ENCODE assay signal across 22 cellular contexts in genomic region chr7:15560968-15561367, GRCh38. TPM values are rescaled to one million over a fixed set of nuclear protein-coding genes. Genes with fewer than 3 reads are reported as not detected.
DNase-seq lines count a peak whose midpoint lies in the region; TF ChIP-seq lines count a peak whose summit lies in the region.
"Had no signal": no experiment of that assay in that cellular context is flagged by ENCODE, and none has a peak within 500 bp of the region (broad histone marks: within the 10 kb centered on the region; RNA-seq: fewer than 3 reads in every experiment).

No MANE protein-coding gene starts in this region.

- no peak for TF ChIP-seq CTCF in coronary artery (IDR thresholded peaks at IDR 0.05)
- TF ChIP-seq CTCF in smooth muscle cell (IDR thresholded peaks at IDR 0.05; ENCODE audit: borderline replicate concordance, insufficient read depth, poor library complexity, severe bottlenecking) = no peak
- no peak for TF ChIP-seq CTCF in mesothelial cell of epicardium (IDR thresholded peaks at IDR 0.05; ENCODE audit: unreplicated experiment)

- H3K27ac Mint-ChIP-seq in activated naive CD4-positive, alpha-beta T cell treated with anti-CD3 and anti-CD28 coated beads for 36 hours = no peak overlapping the region
- no peak overlapping the region for H3K27ac Mint-ChIP-seq in mesothelial cell of epicardium
- H3K27ac Mint-ChIP-seq: activated naive CD8-positive, alpha-beta T cell treated with anti-CD3 and anti-CD28 coated beads, Interleukin-2, amount 10 ng/mL, durations not matched to agents 7 days and 5 days; activated T-helper 17 cell treated with anti-CD3 and anti-CD28 coated beads, Interleukin-2, amount 50 U/mL, for 72 hours; dendritic cell treated with granulocyte-macrophage colony-stimulating factor and Interleukin-4, amounts not matched to agents 40 ng/mL and 50 ng/mL, for 4 days had no signal

- DNase-seq in coronary artery (ENCODE audit: low spot score) = no peak
- DNase-seq in smooth muscle cell (lab: John Stamatoyannopoulos, UW; ENCODE audit: unreplicated experiment) = no peak
- DNase-seq in foreskin melanocyte = no peak
- no peak for DNase-seq in NK-92 treated with Interleukin-12 subunit alpha and Interleukin-12 subunit beta, amount 100 ng/mL, for 24 hours (lab: John Stamatoyannopoulos, UW)
- DNase-seq in activated naive CD4-positive, alpha-beta T cell treated with anti-CD3 and anti-CD28 coated beads for 36 hours = no peak
- no peak for DNase-seq in mesothelial cell of epicardium (ENCODE audit: low spot score in 2 of 2, unreplicated experiment in 2 of 2)
- DNase-seq: activated CD4-positive, alpha-beta T cell treated with anti-CD3 and anti-CD28 coated beads for 4 hours; activated naive CD8-positive, alpha-beta T cell treated with anti-CD3 and anti-CD28 coated beads, Interleukin-2, amount 10 ng/mL, durations not matched to agents 7 days and 5 days; brain microvascular endothelial cell; GM23248; MV-4-11; NCI-H187 treated with DMSO at 0.1 percent for 48 hours; stimulated activated CD4-positive, alpha-beta T cell treated with anti-CD3 and anti-CD28 coated beads, Interleukin-15, amount 100 ng/mL, for 24 hours; upper lobe of left lung had no signal

- H3K79me2 ChIP-seq in ACC112 (ENCODE audit: control insufficient read depth, insufficient read depth, low read length, unreplicated experiment) (peaks cover 10% of the 10 kb centered on the region), smooth muscle cell (ENCODE audit: low read depth) (no peaks in the 10 kb centered on the region)

- intact Hi-C loops in activated naive CD4-positive, alpha-beta T cell treated with anti-CD3 and anti-CD28 coated beads for 36 hours (cut with micrococcal nuclease) = no loop called here

- WGBS in smooth muscle cell (ENCODE audit: low lambda C conversion rate) = 98% methylated on average over 1 of the region's 1 CpG

- H4K20me1 ChIP-seq in smooth muscle cell (ENCODE audit: low read depth) = no peaks in the 10 kb centered on the region

- H3F3A ChIP-seq in smooth muscle cell (ENCODE audit: low read depth) = no peaks in the 10 kb centered on the region

- H3K9me3 ChIP-seq in smooth muscle cell (replicated peaks; ENCODE audit: low read depth) = no peaks in the 10 kb centered on the region
- H3K9me3 ChIP-seq: upper lobe of left lung had no signal

- no peak overlapping the region for H3K4me3 Mint-ChIP-seq in activated naive CD4-positive, alpha-beta T cell treated with anti-CD3 and anti-CD28 coated beads for 36 hours
- no peak overlapping the region for H3K4me3 Mint-ChIP-seq in mesothelial cell of epicardium
- H3K4me3 Mint-ChIP-seq: activated naive CD8-positive, alpha-beta T cell treated with anti-CD3 and anti-CD28 coated beads, Interleukin-2, amount 10 ng/mL, durations not matched to agents 7 days and 5 days; activated T-helper 17 cell treated with anti-CD3 and anti-CD28 coated beads, Interleukin-2, amount 50 U/mL, for 72 hours; dendritic cell treated with granulocyte-macrophage colony-stimulating factor and Interleukin-4, amounts not matched to agents 40 ng/mL and 50 ng/mL, for 4 days had no signal

- peaks cover 9% of the 10 kb centered on the region for H3K9me3 Mint-ChIP-seq in activated naive CD4-positive, alpha-beta T cell treated with anti-CD3 and anti-CD28 coated beads for 36 hours
- H3K9me3 Mint-ChIP-seq in mesothelial cell of epicardium = no peaks in the 10 kb centered on the region
- H3K9me3 Mint-ChIP-seq: activated naive CD8-positive, alpha-beta T cell treated with anti-CD3 and anti-CD28 coated beads, Interleukin-2, amount 10 ng/mL, durations not matched to agents 7 days and 5 days; dendritic cell treated with granulocyte-macrophage colony-stimulating factor and Interleukin-4, amounts not matched to agents 40 ng/mL and 50 ng/mL, for 4 days had no signal

- H3K4me3 ChIP-seq in ACC112 (ENCODE audit: low read depth, low read length) (peak overlapping the region; percentile 78), coronary artery (peak overlapping the region; percentile 54), smooth muscle cell (no peak overlapping the region)
- H3K4me3 ChIP-seq: GM23248, upper lobe of left lung had no signal

- H3K27me3 ChIP-seq in ACC112 (ENCODE audit: insufficient read depth, low read length) = no peaks in the 10 kb centered on the region
- H3K27me3 ChIP-seq in layer of hippocampus (ENCODE audit: control insufficient read depth, insufficient read depth, low read length) = no peaks in the 10 kb centered on the region
- H3K27me3 ChIP-seq in smooth muscle cell (ENCODE audit: low read depth) = no peaks in the 10 kb centered on the region
- H3K27me3 ChIP-seq: brain microvascular endothelial cell, upper lobe of left lung had no signal

- H3K4me1 Mint-ChIP-seq in activated naive CD4-positive, alpha-beta T cell treated with anti-CD3 and anti-CD28 coated beads for 36 hours (ENCODE audit: low read depth) = no peaks in the 10 kb centered on the region
- peaks cover 14% of the 10 kb centered on the region for H3K4me1 Mint-ChIP-seq in mesothelial cell of epicardium
- H3K4me1 Mint-ChIP-seq: activated naive CD8-positive, alpha-beta T cell treated with anti-CD3 and anti-CD28 coated beads, Interleukin-2, amount 10 ng/mL, durations not matched to agents 7 days and 5 days; activated T-helper 17 cell treated with anti-CD3 and anti-CD28 coated beads, Interleukin-2, amount 50 U/mL, for 72 hours had no signal

- H3K9ac ChIP-seq in smooth muscle cell (ENCODE audit: low read depth) = no peak overlapping the region
- H3K9ac ChIP-seq: GM23248, KMS-11 had no signal

- H3K36me3 Mint-ChIP-seq in activated naive CD4-positive, alpha-beta T cell treated with anti-CD3 and anti-CD28 coated beads for 36 hours (ENCODE audit: low read depth) = no peaks in the 10 kb centered on the region
- H3K36me3 Mint-ChIP-seq in mesothelial cell of epicardium = no peaks in the 10 kb centered on the region
- H3K36me3 Mint-ChIP-seq: activated naive CD8-positive, alpha-beta T cell treated with anti-CD3 and anti-CD28 coated beads, Interleukin-2, amount 10 ng/mL, durations not matched to agents 7 days and 5 days had no signal

- no peaks in the 10 kb centered on the region for H3K27me3 Mint-ChIP-seq in activated naive CD4-positive, alpha-beta T cell treated with anti-CD3 and anti-CD28 coated beads for 36 hours (ENCODE audit: low read depth)
- no peaks in the 10 kb centered on the region for H3K27me3 Mint-ChIP-seq in mesothelial cell of epicardium (ENCODE audit: low read depth)
- H3K27me3 Mint-ChIP-seq: activated naive CD8-positive, alpha-beta T cell treated with anti-CD3 and anti-CD28 coated beads, Interleukin-2, amount 10 ng/mL, durations not matched to agents 7 days and 5 days; activated T-helper 17 cell treated with anti-CD3 and anti-CD28 coated beads, Interleukin-2, amount 50 U/mL, for 72 hours; dendritic cell treated with granulocyte-macrophage colony-stimulating factor and Interleukin-4, amounts not matched to agents 40 ng/mL and 50 ng/mL, for 4 days had no signal

- H3K36me3 ChIP-seq in ACC112 (ENCODE audit: insufficient read depth, low read length) (no peaks in the 10 kb centered on the region), smooth muscle cell (ENCODE audit: low read depth) (no peaks in the 10 kb centered on the region)
- H3K36me3 ChIP-seq: brain microvascular endothelial cell, upper lobe of left lung had no signal

- CTCF ChIA-PET in activated naive CD4-positive, alpha-beta T cell treated with anti-CD3 and anti-CD28 coated beads for 36 hours (lab: Charles Lee) = no interaction called here

- no peak overlapping the region for H3K4me2 ChIP-seq in smooth muscle cell
- H3K4me2 ChIP-seq: KMS-11 had no signal

- H2AFZ ChIP-seq in ACC112 (ENCODE audit: low read length, unreplicated experiment) = peak overlapping the region; percentile 53
- H2AFZ ChIP-seq in smooth muscle cell (ENCODE audit: low read depth) = peak overlapping the region; percentile 94

- H3K4me1 ChIP-seq in ACC112 (ENCODE audit: control insufficient read depth, insufficient read depth, low read length, unreplicated experiment) (peaks cover 28% of the 10 kb centered on the region), smooth muscle cell (ENCODE audit: low read depth) (peaks cover 19% of the 10 kb centered on the region)
- H3K4me1 ChIP-seq: upper lobe of left lung had no signal

- H3K27ac ChIP-seq in ACC112 (ENCODE audit: low read depth, low read length) (peak overlapping the region; percentile 80), coronary artery (peak overlapping the region in 1 of 2 donors; percentile 64), layer of hippocampus (ENCODE audit: low read depth, low read length) (peak overlapping the region; percentile 82), smooth muscle cell (ENCODE audit: low read depth) (no peak overlapping the region)
- H3K27ac ChIP-seq: brain microvascular endothelial cell, C4-2B, GM23248, KMS-11 had no signal

RNA-seq across cellular contexts. Expression of gene AGMO, which starts 0.8 kb away (rescaled TPM):
- 0.27 and 0.90 TPM in 2 replicates for total RNA-seq in smooth muscle cell
- 0.18 and 0.50 TPM in 2 replicates for polyA plus RNA-seq in smooth muscle cell
- total RNA-seq in activated naive CD4-positive, alpha-beta T cell treated with anti-CD3 and anti-CD28 coated beads for 36 hours = not detected
- total RNA-seq in mesothelial cell of epicardium = 0.95 to 1.1 TPM (median 1.0 TPM) in 3 replicates
- total RNA-seq: A673; activated naive CD8-positive, alpha-beta T cell treated with anti-CD3 and anti-CD28 coated beads, Interleukin-2, amount 10 ng/mL, durations not matched to agents 7 days and 5 days; activated T-helper 17 cell treated with anti-CD3 and anti-CD28 coated beads, Interleukin-2, amount 50 U/mL, for 72 hours; GM23248 had no signal
- polyA plus RNA-seq: GM23248, neural cell had no signal
